In genomic region chr1:160400284-160400645, GRCh38 we compare ENCODE assay signal across 8 cellular contexts. TPM values are rescaled to one million over a fixed set of nuclear protein-coding genes. Genes with fewer than 3 reads are reported as not detected.
A peak's percentile ranks its signal among the peaks of the same experiment; 100 is the strongest.
DNase-seq lines count a peak whose midpoint lies in the region; ATAC-seq and TF ChIP-seq lines count a peak whose summit lies in the region.

Gene VANGL2, plus strand, starts transcription at chr1:160400564. Its CDS starts 15,274 bp downstream, at chr1:160415838.

- POLR2A ChIA-PET in activated CD8-positive, alpha-beta T cell treated with anti-CD3 and anti-CD28 coated beads for 36 hours (lab: Charles Lee) = interaction anchor here (0.6 kb wide), 1 partner anchor 36 kb away, joined by 3 read pairs; no protein-coding TSS in a partner anchor

- H3K4me1 Mint-ChIP-seq in activated CD8-positive, alpha-beta T cell treated with anti-CD3 and anti-CD28 coated beads for 36 hours (ENCODE audit: low read depth) = peaks cover 7% of the 10 kb centered on the region
- H3K4me1 Mint-ChIP-seq in stimulated activated naive B cell treated with anti-CD40 and anti-IgM and Interleukin-4, amounts not matched to agents 10 μg/mL and 1 μg/mL and 100 μg/mL, for 72 hours = peaks cover 22 to 33% of the 10 kb centered on the region in 2 donors

- peaks cover 12% of the 10 kb centered on the region for H3K27me3 Mint-ChIP-seq in activated CD8-positive, alpha-beta T cell treated with anti-CD3 and anti-CD28 coated beads for 36 hours
- peaks cover 7 to 10% of the 10 kb centered on the region in 2 donors for H3K27me3 Mint-ChIP-seq in stimulated activated naive B cell treated with anti-CD40 and anti-IgM and Interleukin-4, amounts not matched to agents 10 μg/mL and 1 μg/mL and 100 μg/mL, for 72 hours

- H3K4me3 Mint-ChIP-seq in activated CD8-positive, alpha-beta T cell treated with anti-CD3 and anti-CD28 coated beads for 36 hours = peak within 1 kb of the TSS; percentile 37
- H3K4me3 Mint-ChIP-seq in stimulated activated naive B cell treated with anti-CD40 and anti-IgM and Interleukin-4, amounts not matched to agents 10 μg/mL and 1 μg/mL and 100 μg/mL, for 72 hours = peak within 1 kb of the TSS; percentile 77 to 83

- peak; percentile 83 for ATAC-seq in activated CD8-positive, alpha-beta T cell treated with anti-CD3 and anti-CD28 coated beads for 36 hours
- peak; percentile 30 to 66 for ATAC-seq in stimulated activated naive B cell treated with anti-CD40 and anti-IgM and Interleukin-4, amounts not matched to agents 10 μg/mL and 1 μg/mL and 100 μg/mL, for 72 hours (replicated peaks)
- ATAC-seq in GM21526 (IDR thresholded peaks at IDR 0.05; ENCODE audit: low FRiP score, unreplicated experiment) = no peak
- no peak for ATAC-seq in GM18519 (IDR thresholded peaks at IDR 0.05; ENCODE audit: low FRiP score, unreplicated experiment)

- no peaks in the 10 kb centered on the region for H3K36me3 Mint-ChIP-seq in activated CD8-positive, alpha-beta T cell treated with anti-CD3 and anti-CD28 coated beads for 36 hours (ENCODE audit: low read depth)
- no peaks in the 10 kb centered on the region for H3K36me3 Mint-ChIP-seq in stimulated activated naive B cell treated with anti-CD40 and anti-IgM and Interleukin-4, amounts not matched to agents 10 μg/mL and 1 μg/mL and 100 μg/mL, for 72 hours

- H3K9me3 Mint-ChIP-seq in activated CD8-positive, alpha-beta T cell treated with anti-CD3 and anti-CD28 coated beads for 36 hours = no peaks in the 10 kb centered on the region
- no peaks in the 10 kb centered on the region for H3K9me3 Mint-ChIP-seq in stimulated activated naive B cell treated with anti-CD40 and anti-IgM and Interleukin-4, amounts not matched to agents 10 μg/mL and 1 μg/mL and 100 μg/mL, for 72 hours

- intact Hi-C loops in activated CD8-positive, alpha-beta T cell treated with anti-CD3 and anti-CD28 coated beads for 36 hours (cut with micrococcal nuclease) = no loop called here

- CTCF ChIA-PET in activated CD8-positive, alpha-beta T cell treated with anti-CD3 and anti-CD28 coated beads for 36 hours (lab: Charles Lee) = no interaction called here

- no peak within 1 kb of the TSS for H3K27ac Mint-ChIP-seq in activated CD8-positive, alpha-beta T cell treated with anti-CD3 and anti-CD28 coated beads for 36 hours
- no peak within 1 kb of the TSS for H3K27ac Mint-ChIP-seq in stimulated activated naive B cell treated with anti-CD40 and anti-IgM and Interleukin-4, amounts not matched to agents 10 μg/mL and 1 μg/mL and 100 μg/mL, for 72 hours

- DNase-seq in DMS79 (lab: John Stamatoyannopoulos, UW) (peak; percentile 20), NCI-H1048 (lab: John Stamatoyannopoulos, UW) (peak; percentile 54), epithelial cell of proximal tubule (ENCODE audit: low read depth) (no peak), middle frontal gyrus (ENCODE audit: extremely low spot score, low spot score) (peak; percentile 42)
- DNase-seq in activated CD8-positive, alpha-beta T cell treated with anti-CD3 and anti-CD28 coated beads for 36 hours = peak; percentile 55
- peak; percentile 29 for DNase-seq in stimulated activated naive B cell treated with anti-CD40 and anti-IgM and Interleukin-4, amounts not matched to agents 10 μg/mL and 1 μg/mL and 100 μg/mL, for 72 hours

- H3K4me3 ChIP-seq in epithelial cell of proximal tubule (ENCODE audit: low read depth, low read length) = peak within 1 kb of the TSS; percentile 69

- no peak for TF ChIP-seq CTCF in activated CD8-positive, alpha-beta T cell treated with anti-CD3 and anti-CD28 coated beads for 36 hours (IDR thresholded peaks at IDR 0.05)
- TF ChIP-seq CTCF in epithelial cell of proximal tubule (conservative IDR thresholded peaks at IDR 0.05; ENCODE audit: low read depth, low read length) = no peak

RNA-seq across cellular contexts. Expression of gene VANGL2, which starts in this region (rescaled TPM):
- under 1 TPM; 0.16 to 0.40 TPM for total RNA-seq in activated CD8-positive, alpha-beta T cell treated with anti-CD3 and anti-CD28 coated beads for 36 hours
- 5.6 and 7.2 TPM in 2 replicates for total RNA-seq in epithelial cell of proximal tubule

Comparison
In these comparisons a context has a peak if more than half of its experiments do, and no peak if none do; other contexts are left out.
1. Peak in DNase-seq and ATAC-seq in activated CD8-positive, alpha-beta T cell treated with anti-CD3 and anti-CD28 coated beads for 36 hours; RNA of the gene not detected or under 1 TPM.
2. ATAC-seq: peak in stimulated activated naive B cell treated with anti-CD40 and anti-IgM and Interleukin-4, amounts not matched to agents 10 μg/mL and 1 μg/mL and 100 μg/mL, for 72 hours (2 of 2); none in GM21526 (single experiment) and GM18519 (single experiment).